In genomic region chr11:1637628-1638027, GRCh38 we compare ENCODE assay signal across 26 cellular contexts. TPM values are rescaled to one million over a fixed set of nuclear protein-coding genes. Genes with fewer than 3 reads are reported as not detected.
DNase-seq lines count a peak whose midpoint lies in the region; ATAC-seq, FAIRE-seq and TF ChIP-seq lines count a peak whose summit lies in the region.
"Had no signal": no experiment of that assay in that cellular context is flagged by ENCODE, and none has a peak within 500 bp of the region (broad histone marks: within the 10 kb centered on the region; RNA-seq: fewer than 3 reads in every experiment).

No MANE protein-coding gene starts in this region.

- H3K4me2 ChIP-seq in A549 (no peak overlapping the region), IMR-90 (ENCODE audit: low read depth, low read length) (no peak overlapping the region), K562 (ENCODE audit: insufficient read depth, low read length) (no peak overlapping the region)
- H3K4me2 ChIP-seq: BLaER1 treated with 17β-estradiol and CSF1 and Interleukin-3, amounts not matched to agents 10 nM and 100 nM had no signal

- no peak overlapping the region for H3K27ac ChIP-seq in A549
- no peak overlapping the region for H3K27ac ChIP-seq in IMR-90 (ENCODE audit: insufficient read depth, low read length)
- no peak overlapping the region for H3K27ac ChIP-seq in K562 (ENCODE audit: extremely low read depth, low read depth, low read length)
- H3K27ac ChIP-seq: BLaER1 treated with 17β-estradiol and CSF1 and Interleukin-3, amounts not matched to agents 10 nM and 100 nM; GM23248 had no signal

- intact Hi-C loops in IMR-90 (cut with micrococcal nuclease): no loop called here
- intact Hi-C loops in K562 (cut with micrococcal nuclease): no loop called here
- intact Hi-C loops in Caco-2 (cut with micrococcal nuclease; ENCODE audit: unreplicated experiment): no loop called here

- no peak overlapping the region for H3K27ac Mint-ChIP-seq in Caco-2 (ENCODE audit: unreplicated experiment)
- H3K27ac Mint-ChIP-seq: CD14-positive monocyte; CD4-positive, alpha-beta T cell; CD8-positive, alpha-beta memory T cell had no signal

- H3K4me1 ChIP-seq in A549 (no peaks in the 10 kb centered on the region), IMR-90 (ENCODE audit: control insufficient read depth, insufficient read depth, low read length) (no peaks in the 10 kb centered on the region), K562 (replicated peaks in 1 of 2; ENCODE audit: control insufficient read depth in 2 of 2, insufficient read depth in 2 of 2, low read length in 2 of 2) (peaks cover 0 to 9% of the 10 kb centered on the region in 2 experiments; a peak in 2 of 5 replicates), Caco-2 (no peaks in the 10 kb centered on the region)

- TF ChIP-seq POLR2A in A549 (IDR thresholded peaks at IDR 0.05; ENCODE audit: low read length) (no peak), IMR-90 (IDR thresholded peaks at IDR 0.05; ENCODE audit: low read depth, low read length) (no peak), K562 (conservative IDR thresholded peaks at IDR 0.05) (no peak)

- TF ChIP-seq RAD21 in A549 (conservative IDR thresholded peaks at IDR 0.05 in 1 of 2, IDR thresholded peaks at IDR 0.05 in 1 of 2) (no peak), IMR-90 (IDR thresholded peaks at IDR 0.05; ENCODE audit: low read length) (no peak), K562 (CRISPR knock-in tag; conservative IDR thresholded peaks at IDR 0.05 in 1 of 2, IDR thresholded peaks at IDR 0.05 in 1 of 2) (no peak)

- H3K27me3 Mint-ChIP-seq in Caco-2 (ENCODE audit: insufficient read depth, unreplicated experiment): peaks cover 23% of the 10 kb centered on the region

- FAIRE-seq in A549 (lab: Jason Lieb, UNC) (no peak), K562 (lab: Jason Lieb, UNC) (no peak)
- FAIRE-seq: GM12892, GM19239 had no signal

- H3K9ac ChIP-seq in IMR-90 (ENCODE audit: low read depth, low read length) (no peak overlapping the region), K562 (ENCODE audit: insufficient read depth in 1 of 2, low read depth in 2 of 2, low read length in 2 of 2) (no peak overlapping the region)
- H3K9ac ChIP-seq: BLaER1 treated with 17β-estradiol and CSF1 and Interleukin-3, amounts not matched to agents 10 nM and 100 nM; GM23248 had no signal

- BruUV-seq in IMR-90 (replicated peaks; lab: Mats Ljungman, UMichigan) (no TSS peak), K562 (replicated peaks; lab: Mats Ljungman, UMichigan) (no TSS peak), Caco-2 (replicated peaks; lab: Mats Ljungman, UMichigan) (no TSS peak)

- H2BK120ac ChIP-seq in IMR-90 (ENCODE audit: low read depth, low read length): no peak overlapping the region

- TF ChIP-seq CTCF in A549 (IDR thresholded peaks at IDR 0.05) (no peak), IMR-90 (conservative IDR thresholded peaks at IDR 0.05; ENCODE audit: low read depth, low read length) (no peak), K562 (IDR thresholded peaks at IDR 0.05 in 2 of 3, conservative IDR thresholded peaks at IDR 0.05 in 1 of 3; ENCODE audit: insufficient read depth in 2 of 3, low read depth in 1 of 3, low read length in 3 of 3) (no peak), Caco-2 (IDR thresholded peaks at IDR 0.05; ENCODE audit: insufficient read depth in 1 of 2, low read depth in 1 of 2, low read length in 1 of 2, severe bottlenecking in 1 of 2, unreplicated experiment in 1 of 2) (no peak)

- H2BK15ac ChIP-seq in IMR-90 (ENCODE audit: low read depth, low read length): no peak overlapping the region

- no peak overlapping the region for H2AFZ ChIP-seq in IMR-90 (replicated peaks; ENCODE audit: low read length, poor library complexity)
- no peak overlapping the region for H2AFZ ChIP-seq in K562 (ENCODE audit: low read depth, low read length)
- H2AFZ ChIP-seq: GM23248 had no signal

- H3K9me3 Mint-ChIP-seq in Caco-2 (ENCODE audit: unreplicated experiment): no peaks in the 10 kb centered on the region
- H3K9me3 Mint-ChIP-seq: CD14-positive monocyte; CD4-positive, alpha-beta T cell; CD8-positive, alpha-beta memory T cell; H9 had no signal

- CTCF ChIA-PET in A549 (lab: Yijun Ruan, JAX) (interaction anchor here (1.0 to 6.3 kb wide), 8 partner anchors 10 to 515 kb away, joined by 3 to 57 read pairs (median 8); partner anchors contain the start of genes KRTAP5-5 and SYT8), IMR-90 (lab: Yijun Ruan, JAX) (interaction anchor here (0.9 kb wide), 1 partner anchor 363 kb away, joined by 3 read pairs; no protein-coding TSS in a partner anchor), K562 (lab: Yijun Ruan, JAX; ENCODE audit: low intra/inter-chr PET ratio) (no interaction called here), Caco-2 (lab: Charles Lee) (interaction anchor here (0.6 kb wide), 1 partner anchor 9 kb away, joined by 3 read pairs; no protein-coding TSS in a partner anchor)

- H3K23ac ChIP-seq in IMR-90 (ENCODE audit: low read depth, low read length): no peak overlapping the region

- POLR2A ChIA-PET in A549 (lab: Yijun Ruan, JAX) (no interaction called here), IMR-90 (lab: Charles Lee; ENCODE audit: unreplicated experiment) (no interaction called here), K562 (lab: Yijun Ruan, JAX) (interaction anchor here (0.6 to 0.9 kb wide), 3 partner anchors 8 to 486 kb away, joined by 3 to 4 read pairs (median 3); no protein-coding TSS in a partner anchor), Caco-2 (lab: Charles Lee) (no interaction called here)

- H3K4me3 Mint-ChIP-seq in Caco-2 (ENCODE audit: unreplicated experiment): no peak overlapping the region
- H3K4me3 Mint-ChIP-seq: CD14-positive monocyte; CD4-positive, alpha-beta T cell; CD8-positive, alpha-beta memory T cell; H9 had no signal

- 52% methylated on average over 2 of the region's 2 CpGs for WGBS in A549 (ENCODE audit: missing lambda C conversion rate)
- WGBS in IMR-90 (ENCODE audit: extremely low coverage in 2 of 2, insufficient read length in 1 of 2), 2 experiments: no CpG with 5 or more reads among the region's 2 CpGs
- 0% methylated on average over 2 of the region's 2 CpGs for WGBS in K562 (ENCODE audit: insufficient coverage, low coverage, missing lambda C conversion rate)

- H2AK5ac ChIP-seq in IMR-90 (ENCODE audit: low read depth, low read length): no peak overlapping the region

- no peak overlapping the region for H2BK20ac ChIP-seq in IMR-90 (ENCODE audit: low read depth, low read length)

- H3K9me3 ChIP-seq in A549 (no peaks in the 10 kb centered on the region), IMR-90 (ENCODE audit: control insufficient read depth, insufficient read depth, low read length) (no peaks in the 10 kb centered on the region), K562 (replicated peaks; ENCODE audit: control insufficient read depth, insufficient read depth, low read depth, low read length) (no peaks in the 10 kb centered on the region), Caco-2 (no peaks in the 10 kb centered on the region)
- H3K9me3 ChIP-seq: BE2C; BLaER1 treated with 17β-estradiol and CSF1 and Interleukin-3, amounts not matched to agents 10 nM and 100 nM had no signal

- dilution Hi-C loops in IMR-90 (cut with HindIII; ENCODE audit: low sequenced_read_pairs, unreplicated experiment): no loop called here

- no peaks in the 10 kb centered on the region for H3K36me3 Mint-ChIP-seq in Caco-2 (ENCODE audit: insufficient read depth, unreplicated experiment)
- H3K36me3 Mint-ChIP-seq: CD14-positive monocyte; CD8-positive, alpha-beta memory T cell had no signal

- no peak overlapping the region for H3K14ac ChIP-seq in IMR-90 (replicated peaks; ENCODE audit: low read depth, low read length)

- no peak overlapping the region for H3K4me3 ChIP-seq in A549
- H3K4me3 ChIP-seq in IMR-90 (ENCODE audit: insufficient read depth, low read depth, low read length): no peak overlapping the region
- no peak overlapping the region for H3K4me3 ChIP-seq in K562
- H3K4me3 ChIP-seq in Caco-2 (ENCODE audit: low read depth, low read length): no peak overlapping the region
- H3K4me3 ChIP-seq: BLaER1 treated with 17β-estradiol and CSF1 and Interleukin-3, amounts not matched to agents 10 nM and 100 nM; GM23248 had no signal

- no peak for TF ChIP-seq EP300 in A549 (IDR thresholded peaks at IDR 0.05)
- no peak for TF ChIP-seq EP300 in K562 (IDR thresholded peaks at IDR 0.05; ENCODE audit: low read length)

- H3K36me3 ChIP-seq in IMR-90 (ENCODE audit: control insufficient read depth, insufficient read depth, low read length): no peaks in the 10 kb centered on the region
- no peaks in the 10 kb centered on the region for H3K36me3 ChIP-seq in K562 (ENCODE audit: control insufficient read depth, insufficient read depth, low read length)
- no peaks in the 10 kb centered on the region for H3K36me3 ChIP-seq in Caco-2 (ENCODE audit: control insufficient read depth, insufficient read depth, low read length)
- H3K36me3 ChIP-seq: BE2C; BLaER1 treated with 17β-estradiol and CSF1 and Interleukin-3, amounts not matched to agents 10 nM and 100 nM had no signal

- H2AK9ac ChIP-seq in IMR-90 (replicated peaks; ENCODE audit: low read depth, low read length, poor library complexity): no peak overlapping the region

- no peak overlapping the region for H3K4ac ChIP-seq in IMR-90 (ENCODE audit: low read depth, low read length)

- no peak overlapping the region for H4K5ac ChIP-seq in IMR-90 (ENCODE audit: low read depth, low read length)

- H3K9me1 ChIP-seq in IMR-90 (ENCODE audit: insufficient read depth, low read length): no peaks in the 10 kb centered on the region
- H3K9me1 ChIP-seq in K562 (ENCODE audit: control insufficient read depth, insufficient read depth, low read length): no peaks in the 10 kb centered on the region

- no peak overlapping the region for H3K56ac ChIP-seq in IMR-90 (ENCODE audit: extremely low read depth, insufficient read depth, low read length)

- DNase-seq in A549 (ENCODE audit: low read depth in 1 of 2, low spot score in 1 of 2) (no peak), IMR-90 (no peak), K562 (ENCODE audit: extremely low read depth in 1 of 4, low spot score in 3 of 4) (no peak), superior temporal gyrus (ENCODE audit: extremely low spot score) (peak; percentile 10), HUDEP-2 (lab: John Stamatoyannopoulos, UW; ENCODE audit: unreplicated experiment in 76 of 76) (no peak), Caco-2 (no peak)
- DNase-seq: ACHN; AML-193; BE2C; Calu3; CD4-positive, alpha-beta T cell; CD8-positive, alpha-beta memory T cell; DMS53; DMS79 treated with DMSO at 0.1 percent for 48 hours; GM23248; H9 had no signal

- H3K27me3 ChIP-seq in IMR-90 (ENCODE audit: control insufficient read depth, insufficient read depth, low read length): peaks cover 59% of the 10 kb centered on the region
- peaks cover 14 to 58% of the 10 kb centered on the region in 2 experiments for H3K27me3 ChIP-seq in K562 (ENCODE audit: control insufficient read depth in 2 of 2, insufficient read depth in 2 of 2, low read length in 2 of 2)
- peaks cover 1% of the 10 kb centered on the region; the same call in 1 of the 2 replicates for H3K27me3 ChIP-seq in Caco-2 (replicated peaks; ENCODE audit: control insufficient read depth, insufficient read depth, low read length)
- H3K27me3 ChIP-seq: BE2C had no signal

- no peak overlapping the region for H4K91ac ChIP-seq in IMR-90 (ENCODE audit: insufficient read depth, low read depth, low read length)

- no peak overlapping the region for H2BK5ac ChIP-seq in IMR-90 (ENCODE audit: low read depth, low read length, poor library complexity, severe bottlenecking)

- in situ Hi-C loops in IMR-90 (cut with MboI; ENCODE audit: low sequenced_read_pairs) (no loop called here), K562 (cut with MboI) (no loop called here)

- H4K8ac ChIP-seq in IMR-90 (ENCODE audit: low read depth in 2 of 2, low read length in 2 of 2): no peak overlapping the region

- H3K79me2 ChIP-seq in K562 (ENCODE audit: control insufficient read depth, insufficient read depth, low read length): no peaks in the 10 kb centered on the region

- no peaks in the 10 kb centered on the region for H3K4me1 Mint-ChIP-seq in Caco-2 (ENCODE audit: low read depth, unreplicated experiment)
- H3K4me1 Mint-ChIP-seq: CD14-positive monocyte had no signal

- H3K18ac ChIP-seq in IMR-90 (ENCODE audit: low read depth, low read length): no peak overlapping the region

- H4K20me1 ChIP-seq in IMR-90 (ENCODE audit: insufficient read depth, low read length) (no peaks in the 10 kb centered on the region), K562 (replicated peaks; ENCODE audit: control insufficient read depth, insufficient read depth, low read length) (peaks cover 8% of the 10 kb centered on the region)

- H3K79me1 ChIP-seq in IMR-90 (ENCODE audit: low read depth in 1 of 2, low read length in 2 of 2): no peaks in the 10 kb centered on the region

- ATAC-seq in A549 (no peak), IMR-90 (ENCODE audit: low read depth) (no peak), K562 (no peak), HG03457 (IDR thresholded peaks at IDR 0.05; ENCODE audit: unreplicated experiment) (no peak)
- ATAC-seq: HCT116 had no signal

RNA-seq across cellular contexts. Expression of gene KRTAP5-5, which starts 8.1 kb away (rescaled TPM):
- polyA plus RNA-seq in A549 (2011; rRNA removed) (not detected in 2 replicates), A549 (2017; fragmentation: RNase III; extraction: RNeasy Plus Mini Kit Qiagen cat#74134 plus additional on column Dnase treatment) (not detected in 3 replicates), IMR-90 (2012; rRNA removed) (not detected in 2 replicates), K562 (2011; rRNA removed) (not detected in 2 replicates), K562 (2014; fragmentation: Illumina TruSeq; extraction: Trizol) (not detected in 2 replicates), K562 (2014; fragmentation: Nextera tagmentation; extraction: Ambion mirVana) (not detected), K562 (2014; rRNA removed) (not detected in 2 replicates)
- polyA plus RNA-seq in A549 (2012; cell fraction: cytosol; rRNA removed): not detected in 2 replicates
- polyA plus RNA-seq in A549 (2012; cell fraction: nucleus; rRNA removed): not detected in 2 replicates
- not detected in 2 replicates for polyA minus RNA-seq in A549 (2011; rRNA and poly(A)+ RNA removed)
- total RNA-seq in IMR-90 (2012; rRNA removed) (not detected in 2 replicates), K562 (2014; rRNA removed) (not detected in 2 replicates), K562 (2014; rRNA removed; fragmentation: Illumina TruSeq; extraction: Trizol) (not detected in 2 replicates), K562 (2015; rRNA removed; fragmentation: Illumina TruSeq; extraction: Trizol) (not detected in 2 replicates), K562 (2021) (not detected in 2 replicates), Caco-2 (2022) (not detected in 2 replicates)
- polyA plus RNA-seq in IMR-90 (2012; cell fraction: cytosol; rRNA removed): not detected in 2 replicates
- not detected in 2 replicates for polyA plus RNA-seq in IMR-90 (2012; cell fraction: nucleus; rRNA removed; ENCODE audit: low replicate concordance)
- not detected in 2 replicates for total RNA-seq in K562 (2011; cell fraction: chromatin; rRNA removed; ENCODE audit: low replicate concordance)
- total RNA-seq in K562 (2011; cell fraction: nucleolus; rRNA removed): not detected in 2 replicates
- total RNA-seq in K562 (2011; cell fraction: nucleoplasm; rRNA removed): not detected in 2 replicates
- not detected in 2 replicates for polyA plus RNA-seq in K562 (2011; cell fraction: cytosol; rRNA removed)
- not detected in 2 replicates for polyA plus RNA-seq in K562 (2011; cell fraction: nucleus; rRNA removed)
- not detected in 2 replicates for polyA plus RNA-seq in K562 (2012)
- polyA minus RNA-seq in K562 (2011; rRNA and poly(A)+ RNA removed): not detected in 2 replicates
- polyA minus RNA-seq in K562 (2011; cell fraction: cytosol; rRNA and poly(A)+ RNA removed): not detected in 2 replicates
- polyA minus RNA-seq in K562 (2011; cell fraction: nucleus; rRNA and poly(A)+ RNA removed): not detected in 2 replicates
- total RNA-seq: A172; Calu3; CD4-positive, alpha-beta T cell; CD8-positive, alpha-beta memory T cell; Daoy; G401; GM23248; H4; H9 had no signal
- polyA plus RNA-seq: CD14-positive monocyte; CD8-positive, alpha-beta memory T cell; GM23248 had no signal

RNA-seq across cellular contexts. Expression of gene KRTAP5-4, which starts 15.7 kb away (rescaled TPM):
- polyA plus RNA-seq in A549 (2011; rRNA removed) (not detected in 2 replicates), A549 (2017; fragmentation: RNase III; extraction: RNeasy Plus Mini Kit Qiagen cat#74134 plus additional on column Dnase treatment) (not detected in 3 replicates), IMR-90 (2012; rRNA removed) (not detected in 2 replicates), K562 (2011; rRNA removed) (not detected in 2 replicates), K562 (2014; fragmentation: Illumina TruSeq; extraction: Trizol) (not detected in 2 replicates), K562 (2014; fragmentation: Nextera tagmentation; extraction: Ambion mirVana) (not detected), K562 (2014; rRNA removed) (not detected in 2 replicates)
- polyA plus RNA-seq in A549 (2012; cell fraction: cytosol; rRNA removed): not detected in 2 replicates
- not detected in 2 replicates for polyA plus RNA-seq in A549 (2012; cell fraction: nucleus; rRNA removed)
- not detected in 2 replicates for polyA minus RNA-seq in A549 (2011; rRNA and poly(A)+ RNA removed)
- total RNA-seq in IMR-90 (2012; rRNA removed) (not detected in 2 replicates), K562 (2014; rRNA removed) (not detected in 2 replicates), K562 (2014; rRNA removed; fragmentation: Illumina TruSeq; extraction: Trizol) (not detected in 2 replicates), K562 (2015; rRNA removed; fragmentation: Illumina TruSeq; extraction: Trizol) (not detected in 2 replicates), K562 (2021) (not detected in 2 replicates), Caco-2 (2022) (not detected in 2 replicates)
- polyA plus RNA-seq in IMR-90 (2012; cell fraction: cytosol; rRNA removed): not detected in 2 replicates
- not detected in 2 replicates for polyA plus RNA-seq in IMR-90 (2012; cell fraction: nucleus; rRNA removed; ENCODE audit: low replicate concordance)
- total RNA-seq in K562 (2011; cell fraction: chromatin; rRNA removed; ENCODE audit: low replicate concordance): not detected in 2 replicates
- total RNA-seq in K562 (2011; cell fraction: nucleolus; rRNA removed): not detected in 2 replicates
- not detected in 2 replicates for total RNA-seq in K562 (2011; cell fraction: nucleoplasm; rRNA removed)
- not detected in 2 replicates for polyA plus RNA-seq in K562 (2011; cell fraction: cytosol; rRNA removed)
- polyA plus RNA-seq in K562 (2011; cell fraction: nucleus; rRNA removed): not detected in 2 replicates
- polyA plus RNA-seq in K562 (2012): not detected in 2 replicates
- not detected in 2 replicates for polyA minus RNA-seq in K562 (2011; rRNA and poly(A)+ RNA removed)
- not detected in 2 replicates for polyA minus RNA-seq in K562 (2011; cell fraction: cytosol; rRNA and poly(A)+ RNA removed)
- not detected in 2 replicates for polyA minus RNA-seq in K562 (2011; cell fraction: nucleus; rRNA and poly(A)+ RNA removed)
- total RNA-seq: A172; Calu3; CD4-positive, alpha-beta T cell; CD8-positive, alpha-beta memory T cell; Daoy; G401; GM23248; H4; H9 had no signal
- polyA plus RNA-seq: CD14-positive monocyte; CD8-positive, alpha-beta memory T cell; GM23248 had no signal

RNA-seq across cellular contexts. Expression of gene KRTAP5-3, which starts 29.4 kb away (rescaled TPM):
- polyA plus RNA-seq in A549 (2011; rRNA removed) (not detected in 2 replicates), A549 (2017; fragmentation: RNase III; extraction: RNeasy Plus Mini Kit Qiagen cat#74134 plus additional on column Dnase treatment) (not detected in 3 replicates), IMR-90 (2012; rRNA removed) (not detected in 2 replicates), K562 (2011; rRNA removed) (not detected in 2 replicates), K562 (2014; fragmentation: Illumina TruSeq; extraction: Trizol) (not detected in 2 replicates), K562 (2014; fragmentation: Nextera tagmentation; extraction: Ambion mirVana) (not detected), K562 (2014; rRNA removed) (not detected in 2 replicates)
- not detected in 2 replicates for polyA plus RNA-seq in A549 (2012; cell fraction: cytosol; rRNA removed)
- polyA plus RNA-seq in A549 (2012; cell fraction: nucleus; rRNA removed): not detected in 2 replicates
- polyA minus RNA-seq in A549 (2011; rRNA and poly(A)+ RNA removed): not detected in 2 replicates
- total RNA-seq in IMR-90 (2012; rRNA removed) (not detected in 2 replicates), K562 (2014; rRNA removed) (not detected in 2 replicates), K562 (2014; rRNA removed; fragmentation: Illumina TruSeq; extraction: Trizol) (not detected in 2 replicates), K562 (2015; rRNA removed; fragmentation: Illumina TruSeq; extraction: Trizol) (not detected in 2 replicates), K562 (2021) (not detected in 2 replicates), Caco-2 (2022) (not detected in 2 replicates)
- polyA plus RNA-seq in IMR-90 (2012; cell fraction: cytosol; rRNA removed): not detected in 2 replicates
- polyA plus RNA-seq in IMR-90 (2012; cell fraction: nucleus; rRNA removed; ENCODE audit: low replicate concordance): not detected in 2 replicates
- not detected in 2 replicates for total RNA-seq in K562 (2011; cell fraction: chromatin; rRNA removed; ENCODE audit: low replicate concordance)
- not detected in 2 replicates for total RNA-seq in K562 (2011; cell fraction: nucleolus; rRNA removed)
- total RNA-seq in K562 (2011; cell fraction: nucleoplasm; rRNA removed): not detected in 2 replicates
- polyA plus RNA-seq in K562 (2011; cell fraction: cytosol; rRNA removed): not detected in 2 replicates
- not detected in 2 replicates for polyA plus RNA-seq in K562 (2011; cell fraction: nucleus; rRNA removed)
- polyA plus RNA-seq in K562 (2012): not detected in 2 replicates
- polyA minus RNA-seq in K562 (2011; rRNA and poly(A)+ RNA removed): not detected in 2 replicates
- polyA minus RNA-seq in K562 (2011; cell fraction: cytosol; rRNA and poly(A)+ RNA removed): not detected in 2 replicates
- polyA minus RNA-seq in K562 (2011; cell fraction: nucleus; rRNA and poly(A)+ RNA removed): not detected in 2 replicates
- total RNA-seq: A172; Calu3; CD4-positive, alpha-beta T cell; CD8-positive, alpha-beta memory T cell; Daoy; G401; GM23248; H4; H9 had no signal
- polyA plus RNA-seq: CD14-positive monocyte; CD8-positive, alpha-beta memory T cell; GM23248 had no signal

RNA-seq across cellular contexts. Expression of gene KRTAP5-2, which starts 39.5 kb away (rescaled TPM):
- polyA plus RNA-seq in A549 (2011; rRNA removed) (not detected in 2 replicates), A549 (2017; fragmentation: RNase III; extraction: RNeasy Plus Mini Kit Qiagen cat#74134 plus additional on column Dnase treatment) (not detected in 3 replicates), IMR-90 (2012; rRNA removed) (not detected in 2 replicates), K562 (2011; rRNA removed) (not detected in 2 replicates), K562 (2014; fragmentation: Illumina TruSeq; extraction: Trizol) (not detected in 2 replicates), K562 (2014; fragmentation: Nextera tagmentation; extraction: Ambion mirVana) (not detected), K562 (2014; rRNA removed) (not detected in 2 replicates)
- not detected in 2 replicates for polyA plus RNA-seq in A549 (2012; cell fraction: cytosol; rRNA removed)
- 0.05 TPM in 1 of 2 replicates, not detected in the other for polyA plus RNA-seq in A549 (2012; cell fraction: nucleus; rRNA removed)
- polyA minus RNA-seq in A549 (2011; rRNA and poly(A)+ RNA removed): not detected in 2 replicates
- total RNA-seq in IMR-90 (2012; rRNA removed) (not detected in 2 replicates), K562 (2014; rRNA removed) (not detected in 2 replicates), K562 (2014; rRNA removed; fragmentation: Illumina TruSeq; extraction: Trizol) (not detected in 2 replicates), K562 (2015; rRNA removed; fragmentation: Illumina TruSeq; extraction: Trizol) (not detected in 2 replicates), K562 (2021) (not detected in 2 replicates), Caco-2 (2022) (not detected in 2 replicates)
- polyA plus RNA-seq in IMR-90 (2012; cell fraction: cytosol; rRNA removed): not detected in 2 replicates
- not detected in 2 replicates for polyA plus RNA-seq in IMR-90 (2012; cell fraction: nucleus; rRNA removed; ENCODE audit: low replicate concordance)
- not detected in 2 replicates for total RNA-seq in K562 (2011; cell fraction: chromatin; rRNA removed; ENCODE audit: low replicate concordance)
- total RNA-seq in K562 (2011; cell fraction: nucleolus; rRNA removed): not detected in 2 replicates
- not detected in 2 replicates for total RNA-seq in K562 (2011; cell fraction: nucleoplasm; rRNA removed)
- not detected in 2 replicates for polyA plus RNA-seq in K562 (2011; cell fraction: cytosol; rRNA removed)
- not detected in 2 replicates for polyA plus RNA-seq in K562 (2011; cell fraction: nucleus; rRNA removed)
- not detected in 2 replicates for polyA plus RNA-seq in K562 (2012)
- polyA minus RNA-seq in K562 (2011; rRNA and poly(A)+ RNA removed): not detected in 2 replicates
- not detected in 2 replicates for polyA minus RNA-seq in K562 (2011; cell fraction: cytosol; rRNA and poly(A)+ RNA removed)
- not detected in 2 replicates for polyA minus RNA-seq in K562 (2011; cell fraction: nucleus; rRNA and poly(A)+ RNA removed)
- total RNA-seq: A172; Calu3; CD4-positive, alpha-beta T cell; CD8-positive, alpha-beta memory T cell; Daoy; G401; GM23248; H4; H9 had no signal
- polyA plus RNA-seq: CD14-positive monocyte, GM23248 had no signal

RNA-seq across cellular contexts. Expression of gene KRTAP5-1, which starts 52.5 kb away (rescaled TPM):
- polyA plus RNA-seq in A549 (2011; rRNA removed) (not detected in 2 replicates), A549 (2017; fragmentation: RNase III; extraction: RNeasy Plus Mini Kit Qiagen cat#74134 plus additional on column Dnase treatment) (not detected in 3 replicates), IMR-90 (2012; rRNA removed) (not detected in 2 replicates), K562 (2011; rRNA removed) (not detected in 2 replicates), K562 (2014; fragmentation: Illumina TruSeq; extraction: Trizol) (not detected in 2 replicates), K562 (2014; fragmentation: Nextera tagmentation; extraction: Ambion mirVana) (not detected), K562 (2014; rRNA removed) (not detected in 2 replicates)
- polyA plus RNA-seq in A549 (2012; cell fraction: cytosol; rRNA removed): not detected in 2 replicates
- not detected in 2 replicates for polyA plus RNA-seq in A549 (2012; cell fraction: nucleus; rRNA removed)
- not detected in 2 replicates for polyA minus RNA-seq in A549 (2011; rRNA and poly(A)+ RNA removed)
- total RNA-seq in IMR-90 (2012; rRNA removed) (not detected in 2 replicates), K562 (2014; rRNA removed) (not detected in 2 replicates), K562 (2014; rRNA removed; fragmentation: Illumina TruSeq; extraction: Trizol) (not detected in 2 replicates), K562 (2015; rRNA removed; fragmentation: Illumina TruSeq; extraction: Trizol) (not detected in 2 replicates), K562 (2021) (not detected in 2 replicates), Caco-2 (2022) (not detected in 2 replicates)
- polyA plus RNA-seq in IMR-90 (2012; cell fraction: cytosol; rRNA removed): not detected in 2 replicates
- not detected in 2 replicates for polyA plus RNA-seq in IMR-90 (2012; cell fraction: nucleus; rRNA removed; ENCODE audit: low replicate concordance)
- total RNA-seq in K562 (2011; cell fraction: chromatin; rRNA removed; ENCODE audit: low replicate concordance): not detected in 2 replicates
- not detected in 2 replicates for total RNA-seq in K562 (2011; cell fraction: nucleolus; rRNA removed)
- total RNA-seq in K562 (2011; cell fraction: nucleoplasm; rRNA removed): not detected in 2 replicates
- polyA plus RNA-seq in K562 (2011; cell fraction: cytosol; rRNA removed): not detected in 2 replicates
- polyA plus RNA-seq in K562 (2011; cell fraction: nucleus; rRNA removed): not detected in 2 replicates
- polyA plus RNA-seq in K562 (2012): not detected in 2 replicates
- polyA minus RNA-seq in K562 (2011; rRNA and poly(A)+ RNA removed): not detected in 2 replicates
- polyA minus RNA-seq in K562 (2011; cell fraction: cytosol; rRNA and poly(A)+ RNA removed): not detected in 2 replicates
- polyA minus RNA-seq in K562 (2011; cell fraction: nucleus; rRNA and poly(A)+ RNA removed): not detected in 2 replicates
- total RNA-seq: A172; Calu3; CD4-positive, alpha-beta T cell; CD8-positive, alpha-beta memory T cell; Daoy; G401; GM23248; H4; H9 had no signal
- polyA plus RNA-seq: CD14-positive monocyte; CD8-positive, alpha-beta memory T cell; GM23248 had no signal

Comparison
In these comparisons a context has a peak if more than half of its experiments do, and no peak if none do; other contexts are left out.
1. Of the 35 proteins assayed by ChIP-seq in both K562 and A549: peak only in K562: none; only in A549: MAFK; in both: none; in neither: 34.